In the genomic region with DNA sequence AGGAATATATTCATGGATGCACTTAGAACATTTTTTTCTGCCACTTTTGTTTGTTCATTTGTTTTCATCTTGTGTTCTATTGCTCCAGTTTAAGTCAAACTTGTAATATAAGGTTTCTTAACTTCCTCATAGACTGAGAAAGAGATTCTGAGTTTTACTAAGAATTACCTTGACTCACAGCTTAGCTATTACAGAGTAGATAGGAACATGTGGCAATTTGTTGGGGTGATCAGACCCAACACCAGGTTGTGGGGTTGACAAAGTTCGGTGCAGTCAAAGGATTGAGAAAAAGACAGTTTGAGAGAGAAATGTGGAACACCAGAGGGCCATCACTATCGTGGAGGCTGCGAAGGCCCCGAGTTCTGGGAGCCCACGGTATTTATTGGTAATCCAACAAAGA, we compare ENCODE assay signal across 32 cellular contexts.
DNase-seq lines count a peak whose midpoint lies in the region; FAIRE-seq and TF ChIP-seq lines count a peak whose summit lies in the region.
"Had no signal": no experiment of that assay in that cellular context is flagged by ENCODE, and none has a peak within 500 bp of the region (broad histone marks: within the 10 kb centered on the region; RNA-seq: fewer than 3 reads in every experiment).

No MANE protein-coding gene starts in this region.

- FAIRE-seq in small intestine (lab: Jason Lieb, UNC), result no peak
- FAIRE-seq: GM12891, GM19239 had no signal

- H3K79me1 ChIP-seq in mesenchymal stem cell (replicated peaks; ENCODE audit: low read length, poor library complexity, severe bottlenecking), result no peaks in the 10 kb centered on the region

- H3K4me1 Mint-ChIP-seq in endodermal cell, result peaks cover 28% of the 10 kb centered on the region
- no peaks in the 10 kb centered on the region for H3K4me1 Mint-ChIP-seq in activated T-helper 2 cell treated with anti-CD3 and anti-CD28 coated beads, Interferon-gamma antibody, Interleukin-2, Interleukin-4, amounts not matched to agents 10 μg/mL and 5 μg/mL and 100 μg/mL, durations not matched to agents 14 hours and 24 hours and 36 hours (ENCODE audit: low read depth)
- H3K4me1 Mint-ChIP-seq: B cell had no signal

- H3K36me3 ChIP-seq in mammary epithelial cell (ENCODE audit: insufficient read depth, low read length) (no peaks in the 10 kb centered on the region), breast epithelium (no peaks in the 10 kb centered on the region), endodermal cell (ENCODE audit: control insufficient read depth, insufficient read depth, low read length) (no peaks in the 10 kb centered on the region), mesenchymal stem cell (ENCODE audit: control insufficient read depth in 1 of 2, insufficient read depth in 2 of 2, low read depth in 1 of 2, low read length in 2 of 2) (no peaks in the 10 kb centered on the region), small intestine (ENCODE audit: control insufficient read depth in 2 of 2, insufficient read depth in 2 of 2, low read length in 2 of 2) (no peaks in the 10 kb centered on the region)

- H2BK15ac ChIP-seq in mesenchymal stem cell (ENCODE audit: low read depth, poor library complexity, severe bottlenecking), result no peak overlapping the region

- H3K4me3 Mint-ChIP-seq in endodermal cell, result no peak overlapping the region
- no peak overlapping the region for H3K4me3 Mint-ChIP-seq in activated T-helper 2 cell treated with anti-CD3 and anti-CD28 coated beads, Interferon-gamma antibody, Interleukin-2, Interleukin-4, amounts not matched to agents 10 μg/mL and 5 μg/mL and 100 μg/mL, durations not matched to agents 14 hours and 24 hours and 36 hours (ENCODE audit: low read depth)
- H3K4me3 Mint-ChIP-seq: B cell; CD8-positive, alpha-beta T cell; GM23338; H9 had no signal

- no peaks in the 10 kb centered on the region for H3K9me3 Mint-ChIP-seq in endodermal cell
- H3K9me3 Mint-ChIP-seq in activated T-helper 2 cell treated with anti-CD3 and anti-CD28 coated beads, Interferon-gamma antibody, Interleukin-2, Interleukin-4, amounts not matched to agents 10 μg/mL and 5 μg/mL and 100 μg/mL, durations not matched to agents 14 hours and 24 hours and 36 hours, result peaks cover 20% of the 10 kb centered on the region
- H3K9me3 Mint-ChIP-seq: GM23338, H9 had no signal

- no peaks in the 10 kb centered on the region for H3K79me2 ChIP-seq in mammary epithelial cell (ENCODE audit: insufficient read depth, low read length)

- no peak overlapping the region for H2BK12ac ChIP-seq in mesenchymal stem cell (ENCODE audit: low read length in 2 of 2)

- no peak overlapping the region for H3K9ac ChIP-seq in mammary epithelial cell (ENCODE audit: insufficient read depth, low read length)
- H3K9ac ChIP-seq in endodermal cell (ENCODE audit: extremely low read depth, low read length, poor library complexity, severe bottlenecking), result no peak overlapping the region
- no peak overlapping the region for H3K9ac ChIP-seq in mesenchymal stem cell (ENCODE audit: low read length)

- H3K4me3 ChIP-seq in mammary epithelial cell (replicated peaks in 1 of 3; ENCODE audit: insufficient read depth in 1 of 3, low read depth in 2 of 3, low read length in 3 of 3) (no peak overlapping the region), breast epithelium (no peak overlapping the region), endodermal cell (ENCODE audit: low read length) (no peak overlapping the region), mesenchymal stem cell (ENCODE audit: insufficient read depth in 1 of 2, low read depth in 1 of 2, low read length in 2 of 2) (no peak overlapping the region), small intestine (ENCODE audit: low read depth in 1 of 2, low read length in 2 of 2) (no peak overlapping the region)
- H3K4me3 ChIP-seq: GM23338 had no signal

- H3K27ac Mint-ChIP-seq in endodermal cell, result no peak overlapping the region
- no peak overlapping the region for H3K27ac Mint-ChIP-seq in activated T-helper 2 cell treated with anti-CD3 and anti-CD28 coated beads, Interferon-gamma antibody, Interleukin-2, Interleukin-4, amounts not matched to agents 10 μg/mL and 5 μg/mL and 100 μg/mL, durations not matched to agents 14 hours and 24 hours and 36 hours
- H3K27ac Mint-ChIP-seq: B cell; CD8-positive, alpha-beta T cell; GM23338; H9 had no signal

- H4K8ac ChIP-seq in mesenchymal stem cell (ENCODE audit: low read length), result no peak overlapping the region

- no peaks in the 10 kb centered on the region for H3K27me3 Mint-ChIP-seq in endodermal cell (ENCODE audit: insufficient read depth)
- no peaks in the 10 kb centered on the region for H3K27me3 Mint-ChIP-seq in activated T-helper 2 cell treated with anti-CD3 and anti-CD28 coated beads, Interferon-gamma antibody, Interleukin-2, Interleukin-4, amounts not matched to agents 10 μg/mL and 5 μg/mL and 100 μg/mL, durations not matched to agents 14 hours and 24 hours and 36 hours (ENCODE audit: low read depth)
- H3K27me3 Mint-ChIP-seq: B cell had no signal

- H3K4ac ChIP-seq in mesenchymal stem cell (ENCODE audit: low read depth in 1 of 2, low read length in 2 of 2), result no peak overlapping the region

- dilution Hi-C loops in mammary epithelial cell (cut with HindIII; ENCODE audit: low sequenced_read_pairs), result no loop called here

- H3K27me3 ChIP-seq in mammary epithelial cell (ENCODE audit: insufficient read depth, low read length), result no peaks in the 10 kb centered on the region
- H3K27me3 ChIP-seq in breast epithelium, result no peaks in the 10 kb centered on the region
- H3K27me3 ChIP-seq in endodermal cell (ENCODE audit: control insufficient read depth, insufficient read depth, low read length, poor library complexity, severe bottlenecking), result no peaks in the 10 kb centered on the region
- H3K27me3 ChIP-seq in mesenchymal stem cell (ENCODE audit: control insufficient read depth in 1 of 2, insufficient read depth in 1 of 2, low read length in 2 of 2), result no peaks in the 10 kb centered on the region
- no peaks in the 10 kb centered on the region for H3K27me3 ChIP-seq in small intestine (ENCODE audit: control insufficient read depth in 2 of 2, insufficient read depth in 2 of 2, low read length in 2 of 2)

- TF ChIP-seq POLR2A in breast epithelium (IDR thresholded peaks at IDR 0.05), result no peak

- WGBS in mammary epithelial cell (ENCODE audit: low coverage, missing lambda C conversion rate), result 43% methylated on average over 5 of the region's 5 CpGs
- 86 to 92% methylated on average over 5 of the region's 5 CpGs for WGBS in endodermal cell (ENCODE audit: insufficient coverage in 1 of 2, insufficient read length in 1 of 2), 2 experiments
- WGBS in mesenchymal stem cell, result 62% methylated on average over 5 of the region's 5 CpGs
- WGBS in small intestine, 3 donors, result 28 to 48% (median 42%) methylated on average over 5 of the region's 5 CpGs

- no peaks in the 10 kb centered on the region for H4K20me1 ChIP-seq in mammary epithelial cell (ENCODE audit: insufficient read depth, low read length)

- H3K14ac ChIP-seq in mesenchymal stem cell (ENCODE audit: low read length in 2 of 2), result no peak overlapping the region

- DNase-seq in mammary epithelial cell (no peak), breast epithelium (ENCODE audit: low spot score in 2 of 2) (no peak), endodermal cell (no peak), mesenchymal stem cell (peak; percentile 6), renal cortical epithelial cell (ENCODE audit: low read depth) (peak; percentile 14), small intestine (no peak), GM13976 (ENCODE audit: low spot score) (no peak)
- DNase-seq in activated T-helper 2 cell treated with anti-CD3 and anti-CD28 coated beads, Interferon-gamma antibody, Interleukin-2, Interleukin-4, amounts not matched to agents 10 μg/mL and 5 μg/mL and 100 μg/mL, durations not matched to agents 14 hours and 24 hours and 36 hours (ENCODE audit: low spot score), result no peak
- DNase-seq: CD8-positive, alpha-beta T cell; DMS 273 treated with DMSO at 0.1 percent for 48 hours; DMS79; EL; GDM1; H9; Kasumi-1; NCI-H1092 treated with DMSO at 0.1 percent for 48 hours; NCI-H1436; NCI-H187; NCI-H2081 treated with DMSO at 0.1 percent for 48 hours; NCI-H2171; NCI-H226; NCI-H510A; NCI-H69; RPMI8226; SHP77 had no signal

- no peak overlapping the region for H4K91ac ChIP-seq in mesenchymal stem cell (ENCODE audit: low read length)

- H3K4me2 ChIP-seq in mammary epithelial cell (ENCODE audit: insufficient read depth, low read depth, low read length) (no peak overlapping the region), mesenchymal stem cell (ENCODE audit: low read length, poor library complexity, severe bottlenecking) (no peak overlapping the region)
- H3K4me2 ChIP-seq: GM23338 had no signal

- H2AK5ac ChIP-seq in mesenchymal stem cell (ENCODE audit: low read length, severe bottlenecking), result no peak overlapping the region

- no peak overlapping the region for H2BK5ac ChIP-seq in mesenchymal stem cell (ENCODE audit: low read depth, low read length, poor library complexity, severe bottlenecking)

- peak overlapping the region; percentile 3 for H2BK120ac ChIP-seq in mesenchymal stem cell (ENCODE audit: low read depth, low read length)

- no peak overlapping the region for H3K23ac ChIP-seq in mesenchymal stem cell (ENCODE audit: low read length in 2 of 2)

- BruUV-seq in mammary epithelial cell (replicated peaks; lab: Mats Ljungman, UMichigan), result no TSS peak

- H3K9me3 ChIP-seq in mammary epithelial cell (replicated peaks; ENCODE audit: insufficient read depth, low read length) (no peaks in the 10 kb centered on the region), breast epithelium (no peaks in the 10 kb centered on the region), endodermal cell (ENCODE audit: control insufficient read depth, low read length) (no peaks in the 10 kb centered on the region), mesenchymal stem cell (ENCODE audit: control insufficient read depth, low read length) (no peaks in the 10 kb centered on the region), small intestine (ENCODE audit: control insufficient read depth, low read depth) (no peaks in the 10 kb centered on the region)

- no peaks in the 10 kb centered on the region for H3K4me1 ChIP-seq in mammary epithelial cell (ENCODE audit: insufficient read depth, low read length)
- no peaks in the 10 kb centered on the region for H3K4me1 ChIP-seq in breast epithelium
- H3K4me1 ChIP-seq in endodermal cell (ENCODE audit: control insufficient read depth, insufficient read depth, low read length), result peaks cover 4% of the 10 kb centered on the region
- H3K4me1 ChIP-seq in mesenchymal stem cell (ENCODE audit: control insufficient read depth, insufficient read depth, low read depth, low read length), result no peaks in the 10 kb centered on the region
- no peaks in the 10 kb centered on the region for H3K4me1 ChIP-seq in small intestine (ENCODE audit: control insufficient read depth in 2 of 2, insufficient read depth in 1 of 2, low read depth in 1 of 2, low read length in 1 of 2)

- no peak overlapping the region for H3K27ac ChIP-seq in mammary epithelial cell (ENCODE audit: insufficient read depth, low read depth, low read length)
- H3K27ac ChIP-seq in breast epithelium, result no peak overlapping the region
- H3K27ac ChIP-seq in endodermal cell (ENCODE audit: low read depth, low read length), result peak overlapping the region; percentile 56
- no peak overlapping the region for H3K27ac ChIP-seq in mesenchymal stem cell (ENCODE audit: low read length, poor library complexity, severe bottlenecking)
- no peak overlapping the region for H3K27ac ChIP-seq in small intestine (ENCODE audit: low read depth in 1 of 2, low read length in 1 of 2)
- H3K27ac ChIP-seq: 22Rv1, C4-2B, HL-60 had no signal

- no peaks in the 10 kb centered on the region for H3K36me3 Mint-ChIP-seq in endodermal cell (ENCODE audit: low read depth)
- H3K36me3 Mint-ChIP-seq in activated T-helper 2 cell treated with anti-CD3 and anti-CD28 coated beads, Interferon-gamma antibody, Interleukin-2, Interleukin-4, amounts not matched to agents 10 μg/mL and 5 μg/mL and 100 μg/mL, durations not matched to agents 14 hours and 24 hours and 36 hours (ENCODE audit: low read depth), result no peaks in the 10 kb centered on the region
- H3K36me3 Mint-ChIP-seq: CD8-positive, alpha-beta T cell had no signal

- intact Hi-C loops in mammary epithelial cell (cut with micrococcal nuclease) (no loop called here), breast epithelium (cut with DNase I; ENCODE audit: low total_unique reads) (no loop called here)
- intact Hi-C loops in activated T-helper 2 cell treated with anti-CD3 and anti-CD28 coated beads, Interferon-gamma antibody, Interleukin-2, Interleukin-4, amounts not matched to agents 10 μg/mL and 5 μg/mL and 100 μg/mL, durations not matched to agents 14 hours and 24 hours and 36 hours (cut with micrococcal nuclease), result no loop called here

- no peak overlapping the region for H3K18ac ChIP-seq in mesenchymal stem cell (ENCODE audit: low read depth in 1 of 2, low read length in 2 of 2)

- H2AFZ ChIP-seq in mammary epithelial cell (ENCODE audit: low read depth, low read length), result peak overlapping the region; percentile 21
- H2AFZ ChIP-seq in mesenchymal stem cell (ENCODE audit: low read depth, low read length), result no peak overlapping the region

- in situ Hi-C loops in mammary epithelial cell (cut with MboI; ENCODE audit: low sequenced_read_pairs in 2 of 2) (no loop called here), GM13976 (cut with MboI; ENCODE audit: low sequenced_read_pairs, unreplicated experiment) (no loop called here)

- TF ChIP-seq CTCF in mammary epithelial cell (conservative IDR thresholded peaks at IDR 0.05 in 1 of 2, IDR thresholded peaks at IDR 0.05 in 1 of 2; ENCODE audit: extremely low read depth in 1 of 2, insufficient read depth in 1 of 2, low read depth in 1 of 2, low read length in 2 of 2) (no peak), breast epithelium (IDR thresholded peaks at IDR 0.05) (no peak), endodermal cell (conservative IDR thresholded peaks at IDR 0.05) (no peak), GM13976 (IDR thresholded peaks at IDR 0.05; ENCODE audit: borderline replicate concordance, control extremely low read depth, extremely low read depth, insufficient read depth, missing control alignments) (no peak)

- CTCF ChIA-PET in mammary epithelial cell (lab: Charles Lee; ENCODE audit: low non-redundant PET), result no interaction called here

Comparison
In these comparisons a context has a peak if more than half of its experiments do, and no peak if none do; other contexts are left out.
1. DNase-seq: peak in mesenchymal stem cell (single experiment) and renal cortical epithelial cell (single experiment); none in mammary epithelial cell (single experiment), breast epithelium (0 of 2), endodermal cell (single experiment), small intestine (single experiment), GM13976 (single experiment) and activated T-helper 2 cell treated with anti-CD3 and anti-CD28 coated beads, Interferon-gamma antibody, Interleukin-2, Interleukin-4, amounts not matched to agents 10 μg/mL and 5 μg/mL and 100 μg/mL, durations not matched to agents 14 hours and 24 hours and 36 hours (single experiment).